Comparison of ENCODE assay signal across 1 cellular context in genomic region chr17:17112628-17113200, GRCh38.
TF ChIP-seq lines count a peak whose summit lies in the region.

No MANE protein-coding gene starts in this region.

TF ChIP-seq in GM23338, 12 proteins besides CTCF, POLR2A, EP300 and RAD21:
- TF ChIP-seq, protein P1, sequence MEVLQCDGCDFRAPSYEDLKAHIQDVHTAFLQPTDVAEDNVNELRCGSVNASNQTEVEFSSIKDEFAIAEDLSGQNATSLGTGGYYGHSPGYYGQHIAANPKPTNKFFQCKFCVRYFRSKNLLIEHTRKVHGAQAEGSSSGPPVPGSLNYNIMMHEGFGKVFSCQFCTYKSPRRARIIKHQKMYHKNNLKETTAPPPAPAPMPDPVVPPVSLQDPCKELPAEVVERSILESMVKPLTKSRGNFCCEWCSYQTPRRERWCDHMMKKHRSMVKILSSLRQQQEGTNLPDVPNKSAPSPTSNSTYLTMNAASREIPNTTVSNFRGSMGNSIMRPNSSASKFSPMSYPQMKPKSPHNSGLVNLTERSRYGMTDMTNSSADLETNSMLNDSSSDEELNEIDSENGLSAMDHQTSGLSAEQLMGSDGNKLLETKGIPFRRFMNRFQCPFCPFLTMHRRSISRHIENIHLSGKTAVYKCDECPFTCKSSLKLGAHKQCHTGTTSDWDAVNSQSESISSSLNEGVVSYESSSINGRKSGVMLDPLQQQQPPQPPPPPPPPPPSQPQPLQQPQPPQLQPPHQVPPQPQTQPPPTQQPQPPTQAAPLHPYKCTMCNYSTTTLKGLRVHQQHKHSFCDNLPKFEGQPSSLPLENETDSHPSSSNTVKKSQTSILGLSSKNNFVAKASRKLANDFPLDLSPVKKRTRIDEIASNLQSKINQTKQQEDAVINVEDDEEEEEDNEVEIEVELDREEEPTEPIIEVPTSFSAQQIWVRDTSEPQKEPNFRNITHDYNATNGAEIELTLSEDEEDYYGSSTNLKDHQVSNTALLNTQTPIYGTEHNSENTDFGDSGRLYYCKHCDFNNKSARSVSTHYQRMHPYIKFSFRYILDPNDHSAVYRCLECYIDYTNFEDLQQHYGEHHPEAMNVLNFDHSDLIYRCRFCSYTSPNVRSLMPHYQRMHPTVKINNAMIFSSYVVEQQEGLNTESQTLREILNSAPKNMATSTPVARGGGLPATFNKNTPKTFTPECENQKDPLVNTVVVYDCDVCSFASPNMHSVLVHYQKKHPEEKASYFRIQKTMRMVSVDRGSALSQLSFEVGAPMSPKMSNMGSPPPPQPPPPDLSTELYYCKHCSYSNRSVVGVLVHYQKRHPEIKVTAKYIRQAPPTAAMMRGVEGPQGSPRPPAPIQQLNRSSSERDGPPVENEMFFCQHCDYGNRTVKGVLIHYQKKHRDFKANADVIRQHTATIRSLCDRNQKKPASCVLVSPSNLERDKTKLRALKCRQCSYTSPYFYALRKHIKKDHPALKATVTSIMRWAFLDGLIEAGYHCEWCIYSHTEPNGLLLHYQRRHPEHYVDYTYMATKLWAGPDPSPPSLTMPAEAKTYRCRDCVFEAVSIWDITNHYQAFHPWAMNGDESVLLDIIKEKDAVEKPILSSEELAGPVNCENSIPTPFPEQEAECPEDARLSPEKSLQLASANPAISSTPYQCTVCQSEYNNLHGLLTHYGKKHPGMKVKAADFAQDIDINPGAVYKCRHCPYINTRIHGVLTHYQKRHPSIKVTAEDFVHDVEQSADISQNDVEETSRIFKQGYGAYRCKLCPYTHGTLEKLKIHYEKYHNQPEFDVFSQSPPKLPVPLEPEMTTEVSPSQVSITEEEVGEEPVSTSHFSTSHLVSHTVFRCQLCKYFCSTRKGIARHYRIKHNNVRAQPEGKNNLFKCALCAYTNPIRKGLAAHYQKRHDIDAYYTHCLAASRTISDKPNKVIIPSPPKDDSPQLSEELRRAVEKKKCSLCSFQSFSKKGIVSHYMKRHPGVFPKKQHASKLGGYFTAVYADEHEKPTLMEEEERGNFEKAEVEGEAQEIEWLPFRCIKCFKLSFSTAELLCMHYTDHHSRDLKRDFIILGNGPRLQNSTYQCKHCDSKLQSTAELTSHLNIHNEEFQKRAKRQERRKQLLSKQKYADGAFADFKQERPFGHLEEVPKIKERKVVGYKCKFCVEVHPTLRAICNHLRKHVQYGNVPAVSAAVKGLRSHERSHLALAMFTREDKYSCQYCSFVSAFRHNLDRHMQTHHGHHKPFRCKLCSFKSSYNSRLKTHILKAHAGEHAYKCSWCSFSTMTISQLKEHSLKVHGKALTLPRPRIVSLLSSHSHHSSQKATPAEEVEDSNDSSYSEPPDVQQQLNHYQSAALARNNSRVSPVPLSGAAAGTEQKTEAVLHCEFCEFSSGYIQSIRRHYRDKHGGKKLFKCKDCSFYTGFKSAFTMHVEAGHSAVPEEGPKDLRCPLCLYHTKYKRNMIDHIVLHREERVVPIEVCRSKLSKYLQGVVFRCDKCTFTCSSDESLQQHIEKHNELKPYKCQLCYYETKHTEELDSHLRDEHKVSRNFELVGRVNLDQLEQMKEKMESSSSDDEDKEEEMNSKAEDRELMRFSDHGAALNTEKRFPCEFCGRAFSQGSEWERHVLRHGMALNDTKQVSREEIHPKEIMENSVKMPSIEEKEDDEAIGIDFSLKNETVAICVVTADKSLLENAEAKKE (CRISPR knock-in tag; IDR thresholded peaks at IDR 0.05) = no peak
- TF ChIP-seq ZNF114 (CRISPR knock-in tag; IDR thresholded peaks at IDR 0.05) = no peak
- TF ChIP-seq ZNF331 (CRISPR knock-in tag; IDR thresholded peaks at IDR 0.05; ENCODE audit: low read depth) = no peak
- no peak for TF ChIP-seq EZH2phosphoT487 (IDR thresholded peaks at IDR 0.05; ENCODE audit: unreplicated experiment)
- TF ChIP-seq POLR2AphosphoS5 (IDR thresholded peaks at IDR 0.05; ENCODE audit: low read depth) = no peak
